9 cellular contexts compared by ENCODE assay signal in genomic region chr15:92521624-92522008, GRCh38.
A peak's percentile ranks its signal among the peaks of the same experiment; 100 is the strongest.
DNase-seq lines count a peak whose midpoint lies in the region; ATAC-seq, FAIRE-seq and TF ChIP-seq lines count a peak whose summit lies in the region.
"Had no signal": no experiment of that assay in that cellular context is flagged by ENCODE, and none has a peak within 500 bp of the region (broad histone marks: within the 10 kb centered on the region; RNA-seq: fewer than 3 reads in every experiment).

No MANE protein-coding gene starts in this region.

- WGBS in GM12878 (ENCODE audit: insufficient coverage, insufficient replicate concordance, low lambda C conversion rate, missing lambda C conversion rate), result 19% methylated on average over 7 of the region's 7 CpGs
- WGBS in smooth muscle cell (ENCODE audit: low lambda C conversion rate), result 24% methylated on average over 7 of the region's 7 CpGs

- intact Hi-C loops in Right ventricle myocardium inferior (cut with DNase I), result loop anchor here (1.0 kb wide), 2 partner anchors 162 to 193 kb away; no protein-coding TSS in a partner anchor
- intact Hi-C loops in cardiac septum (cut with DNase I), result loop anchor here (1.0 to 5.0 kb wide), 3 partner anchors 96 to 193 kb away; no protein-coding TSS in a partner anchor
- intact Hi-C loops in GM12878 (cut with micrococcal nuclease; ENCODE audit: unreplicated experiment), result loop anchor here (1.0 to 5.0 kb wide), 3 partner anchors 162 to 424 kb away; no protein-coding TSS in a partner anchor

- H3K36me3 ChIP-seq in MG63 (no peaks in the 10 kb centered on the region), SK-N-MC (ENCODE audit: insufficient read depth, low read length) (no peaks in the 10 kb centered on the region), GM12878 (ENCODE audit: control insufficient read depth in 2 of 2, insufficient read depth in 2 of 2, low read length in 1 of 2) (no peaks in the 10 kb centered on the region), smooth muscle cell (ENCODE audit: low read depth) (no peaks in the 10 kb centered on the region)

- H3K4me2 ChIP-seq in GM12878 (ENCODE audit: control insufficient read depth, insufficient read depth) (no peak overlapping the region), smooth muscle cell (no peak overlapping the region)

- H3K27me3 ChIP-seq in MG63 (no peaks in the 10 kb centered on the region), GM12878 (replicated peaks in 1 of 2; ENCODE audit: control insufficient read depth in 2 of 2, insufficient read depth in 2 of 2, low read length in 1 of 2) (no peaks in the 10 kb centered on the region), smooth muscle cell (ENCODE audit: low read depth) (no peaks in the 10 kb centered on the region)

- no peak overlapping the region for H3K9ac ChIP-seq in SK-N-MC (ENCODE audit: insufficient read length)
- no peak overlapping the region for H3K9ac ChIP-seq in GM12878 (ENCODE audit: control insufficient read depth, insufficient read depth, low read length)
- H3K9ac ChIP-seq in smooth muscle cell (ENCODE audit: low read depth), result no peak overlapping the region

- H3K4me3 ChIP-seq in MG63 (no peak overlapping the region), SK-N-MC (peak overlapping the region; percentile 18; the same call in 1 of the 2 replicates), GM12878 (no peak overlapping the region), smooth muscle cell (no peak overlapping the region)

- SMC1A ChIA-PET in GM12878 (lab: Charles Lee; ENCODE audit: uncharacterized antibody, unreplicated experiment), result interaction anchor here (0.8 to 4.6 kb wide), 13 partner anchors 24 to 426 kb away, joined by 3 to 38 read pairs (median 7); no protein-coding TSS in a partner anchor

- no peaks in the 10 kb centered on the region for H3K36me3 Mint-ChIP-seq in HFFc6 (ENCODE audit: low read depth)
- H3K36me3 Mint-ChIP-seq: natural killer cell had no signal

- peak; percentile 96 for ATAC-seq in Right ventricle myocardium inferior
- peak; percentile 97 for ATAC-seq in GM12878

- peak; percentile 91 for FAIRE-seq in GM12878 (lab: Jason Lieb, UNC)

- H3K27ac Mint-ChIP-seq in HFFc6, result no peak overlapping the region
- H3K27ac Mint-ChIP-seq: natural killer cell had no signal

- CTCF ChIA-PET in GM12878 (lab: Yijun Ruan, JAX), result interaction anchor here (0.6 to 5.5 kb wide), 26 partner anchors 11 to 713 kb away, joined by 3 to 95 read pairs (median 4); no protein-coding TSS in a partner anchor

- TF ChIP-seq CTCF in HFFc6 (IDR thresholded peaks at IDR 0.05) (peak; percentile 74), GM12878 (IDR thresholded peaks at IDR 0.05 in 2 of 3, conservative IDR thresholded peaks at IDR 0.05 in 1 of 3; ENCODE audit: control insufficient read depth in 2 of 3, extremely low read depth in 1 of 3, insufficient read depth in 1 of 3, low read depth in 3 of 3, low read length in 3 of 3) (peak; percentile 72 to 87 (median 75)), smooth muscle cell (IDR thresholded peaks at IDR 0.05; ENCODE audit: borderline replicate concordance, insufficient read depth, poor library complexity, severe bottlenecking) (peak; percentile 67)

- peaks cover 6% of the 10 kb centered on the region; the same call in 1 of the 2 replicates for H3K4me1 Mint-ChIP-seq in HFFc6 (ENCODE audit: low read depth)
- H3K4me1 Mint-ChIP-seq: natural killer cell had no signal

- in situ Hi-C loops in GM12878 (cut with MboI), result loop anchor here (5.0 kb wide), 1 partner anchor 186 kb away; no protein-coding TSS in a partner anchor

- H3K9me3 ChIP-seq in MG63 (no peaks in the 10 kb centered on the region), SK-N-MC (ENCODE audit: low read depth, low read length) (no peaks in the 10 kb centered on the region), GM12878 (replicated peaks; ENCODE audit: control insufficient read depth, insufficient read depth, low read length) (no peaks in the 10 kb centered on the region), smooth muscle cell (replicated peaks; ENCODE audit: low read depth) (no peaks in the 10 kb centered on the region)

- RAD21 ChIA-PET in GM12878 (lab: Charles Lee; ENCODE audit: unreplicated experiment), result interaction anchor here (0.6 to 2.7 kb wide), 17 partner anchors 11 to 424 kb away, joined by 3 to 40 read pairs (median 3); no protein-coding TSS in a partner anchor

- H4K20me1 ChIP-seq in GM12878 (ENCODE audit: control insufficient read depth, insufficient read depth) (no peaks in the 10 kb centered on the region), smooth muscle cell (ENCODE audit: low read depth) (no peaks in the 10 kb centered on the region)

- no peaks in the 10 kb centered on the region for H3F3A ChIP-seq in smooth muscle cell (ENCODE audit: low read depth)

- H3K27me3 Mint-ChIP-seq in HFFc6 (ENCODE audit: insufficient read depth), result peaks cover 5% of the 10 kb centered on the region

- POLR2A ChIA-PET in GM12878 (lab: Charles Lee), result no interaction called here

- no peak for TF ChIP-seq EP300 in GM12878 (IDR thresholded peaks at IDR 0.05; ENCODE audit: borderline replicate concordance in 1 of 2, control insufficient read depth in 1 of 2, low read depth in 2 of 2, low read length in 2 of 2)

- H2AFZ ChIP-seq in GM12878 (ENCODE audit: control insufficient read depth, low read depth, low read length) (peak overlapping the region; percentile 15; the same call in 1 of the 2 replicates), smooth muscle cell (ENCODE audit: low read depth) (no peak overlapping the region)

- H3K79me2 ChIP-seq in GM12878 (ENCODE audit: control insufficient read depth, insufficient read depth, low read length) (no peaks in the 10 kb centered on the region), smooth muscle cell (ENCODE audit: low read depth) (no peaks in the 10 kb centered on the region)

- TF ChIP-seq POLR2A in GM12878 (IDR thresholded peaks at IDR 0.05; ENCODE audit: low read depth, low read length), result no peak

- TF ChIP-seq RAD21 in GM12878 (IDR thresholded peaks at IDR 0.05; ENCODE audit: insufficient read depth, low read depth, low read length), result peak; percentile 88

- DNase-seq in Right ventricle myocardium inferior (ENCODE audit: missing footprints) (peak; percentile 66), cardiac septum (ENCODE audit: low spot score) (no peak), HFFc6 (peak; percentile 71), MG63 (peak; percentile 77), SK-N-MC (ENCODE audit: low read depth, low spot score) (peak; percentile 48), GM12878 (ENCODE audit: low read depth, low spot score) (peak; percentile 37), iPS DF 19.7 (ENCODE audit: low read depth, low spot score) (peak; percentile 76), smooth muscle cell (lab: John Stamatoyannopoulos, UW; ENCODE audit: unreplicated experiment) (peak; percentile 16)
- DNase-seq: natural killer cell had no signal

- H3K4me1 ChIP-seq in GM12878 (ENCODE audit: control insufficient read depth, insufficient read depth, low read length) (no peaks in the 10 kb centered on the region), smooth muscle cell (ENCODE audit: low read depth) (peaks cover 6% of the 10 kb centered on the region)

- H3K4me3 Mint-ChIP-seq in HFFc6, result no peak overlapping the region
- H3K4me3 Mint-ChIP-seq: natural killer cell had no signal

- no TSS peak for BruUV-seq in GM12878 (replicated peaks; lab: Mats Ljungman, UMichigan)

- peaks cover 7% of the 10 kb centered on the region for H3K9me3 Mint-ChIP-seq in HFFc6
- H3K9me3 Mint-ChIP-seq: natural killer cell had no signal

- H3K27ac ChIP-seq in SK-N-MC (0 out of 2 replicates have a peak overlapping the region, but pooled peaks have one; percentile 25), GM12878 (ENCODE audit: control insufficient read depth, insufficient read depth) (no peak overlapping the region), smooth muscle cell (ENCODE audit: low read depth) (no peak overlapping the region)

TF ChIP-seq in GM12878, 131 proteins besides CTCF, POLR2A, EP300 and RAD21 (continues in another document):
- TF ChIP-seq, protein P1, sequence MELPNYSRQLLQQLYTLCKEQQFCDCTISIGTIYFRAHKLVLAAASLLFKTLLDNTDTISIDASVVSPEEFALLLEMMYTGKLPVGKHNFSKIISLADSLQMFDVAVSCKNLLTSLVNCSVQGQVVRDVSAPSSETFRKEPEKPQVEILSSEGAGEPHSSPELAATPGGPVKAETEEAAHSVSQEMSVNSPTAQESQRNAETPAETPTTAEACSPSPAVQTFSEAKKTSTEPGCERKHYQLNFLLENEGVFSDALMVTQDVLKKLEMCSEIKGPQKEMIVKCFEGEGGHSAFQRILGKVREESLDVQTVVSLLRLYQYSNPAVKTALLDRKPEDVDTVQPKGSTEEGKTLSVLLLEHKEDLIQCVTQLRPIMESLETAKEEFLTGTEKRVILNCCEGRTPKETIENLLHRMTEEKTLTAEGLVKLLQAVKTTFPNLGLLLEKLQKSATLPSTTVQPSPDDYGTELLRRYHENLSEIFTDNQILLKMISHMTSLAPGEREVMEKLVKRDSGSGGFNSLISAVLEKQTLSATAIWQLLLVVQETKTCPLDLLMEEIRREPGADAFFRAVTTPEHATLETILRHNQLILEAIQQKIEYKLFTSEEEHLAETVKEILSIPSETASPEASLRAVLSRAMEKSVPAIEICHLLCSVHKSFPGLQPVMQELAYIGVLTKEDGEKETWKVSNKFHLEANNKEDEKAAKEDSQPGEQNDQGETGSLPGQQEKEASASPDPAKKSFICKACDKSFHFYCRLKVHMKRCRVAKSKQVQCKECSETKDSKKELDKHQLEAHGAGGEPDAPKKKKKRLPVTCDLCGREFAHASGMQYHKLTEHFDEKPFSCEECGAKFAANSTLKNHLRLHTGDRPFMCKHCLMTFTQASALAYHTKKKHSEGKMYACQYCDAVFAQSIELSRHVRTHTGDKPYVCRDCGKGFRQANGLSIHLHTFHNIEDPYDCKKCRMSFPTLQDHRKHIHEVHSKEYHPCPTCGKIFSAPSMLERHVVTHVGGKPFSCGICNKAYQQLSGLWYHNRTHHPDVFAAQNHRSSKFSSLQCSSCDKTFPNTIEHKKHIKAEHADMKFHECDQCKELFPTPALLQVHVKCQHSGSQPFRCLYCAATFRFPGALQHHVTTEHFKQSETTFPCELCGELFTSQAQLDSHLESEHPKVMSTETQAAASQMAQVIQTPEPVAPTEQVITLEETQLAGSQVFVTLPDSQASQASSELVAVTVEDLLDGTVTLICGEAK (IDR thresholded peaks at IDR 0.05; ENCODE audit: borderline replicate concordance), result no peak
- peak; percentile 41; the same call in 1 of the 2 replicates for TF ChIP-seq YY1 (IDR thresholded peaks at IDR 0.05; ENCODE audit: low read depth, low read length)
- TF ChIP-seq HCFC1 (IDR thresholded peaks at IDR 0.05; ENCODE audit: low read length), result 0 out of 2 replicates have a peak, but pooled peaks have one; percentile 23
